Comparison of ENCODE assay signal across 13 cellular contexts in the genomic region with DNA sequence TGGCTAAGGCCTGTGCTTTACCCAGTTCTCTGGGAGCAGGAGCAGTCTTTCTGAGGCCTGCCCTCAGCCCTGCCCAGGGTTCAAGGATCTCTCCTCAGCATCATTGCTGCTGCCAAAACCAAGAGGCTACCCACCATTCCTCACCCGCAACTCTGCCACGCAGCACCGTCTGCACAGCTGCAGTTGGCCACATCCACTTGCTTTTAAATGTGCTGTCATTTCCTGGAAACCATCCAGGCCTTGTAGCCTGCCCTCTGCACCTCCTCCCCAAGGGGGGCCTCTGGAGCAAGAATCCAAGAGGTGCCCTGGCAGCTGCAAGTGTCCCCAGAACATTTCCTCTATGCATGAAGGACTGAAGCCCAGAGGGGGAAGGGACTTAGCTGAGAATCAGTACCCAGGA. TPM values are rescaled to one million over a fixed set of nuclear protein-coding genes. Genes with fewer than 3 reads are reported as not detected.
DNase-seq lines count a peak whose midpoint lies in the region; ATAC-seq and TF ChIP-seq lines count a peak whose summit lies in the region.
"Had no signal": no experiment of that assay in that cellular context is flagged by ENCODE, and none has a peak within 500 bp of the region (broad histone marks: within the 10 kb centered on the region; RNA-seq: fewer than 3 reads in every experiment).

No MANE protein-coding gene starts in this region.

- H3K27me3 ChIP-seq in SK-N-SH (ENCODE audit: insufficient read depth) (peaks cover 24% of the 10 kb centered on the region), RWPE2 (ENCODE audit: insufficient read depth, poor library complexity, severe bottlenecking) (peaks cover 23% of the 10 kb centered on the region), hepatocyte (peaks cover 43% of the 10 kb centered on the region)

- TF ChIP-seq RAD21 in SK-N-SH (IDR thresholded peaks at IDR 0.05; ENCODE audit: low read length): no peak

- no peak for TF ChIP-seq CTCF in SK-N-SH (IDR thresholded peaks at IDR 0.05)
- no peak for TF ChIP-seq CTCF in RWPE2 (IDR thresholded peaks at IDR 0.05; ENCODE audit: poor library complexity, severe bottlenecking)
- no peak for TF ChIP-seq CTCF in hepatocyte (IDR thresholded peaks at IDR 0.05; ENCODE audit: poor library complexity)

- ATAC-seq in SK-N-SH treated with all-trans-retinoic acid at 6 μM for 48 hours (peak; percentile 24; the same call in 1 of the 3 replicates), RWPE2 (ENCODE audit: low read depth) (no peak), HG02642 (IDR thresholded peaks at IDR 0.05; ENCODE audit: poor library complexity, unreplicated experiment) (no peak)
- ATAC-seq: effector memory CD8-positive, alpha-beta T cell; pancreas had no signal

- peaks cover 8% of the 10 kb centered on the region in 2 experiments; a peak in 1 of 4 replicates for H3K4me1 ChIP-seq in SK-N-SH (ENCODE audit: control insufficient read depth in 1 of 2, insufficient read depth in 2 of 2, low read depth in 1 of 2, low read length in 1 of 2)
- peaks cover 5% of the 10 kb centered on the region for H3K4me1 ChIP-seq in RWPE2 (ENCODE audit: insufficient read depth, poor library complexity, severe bottlenecking)
- no peaks in the 10 kb centered on the region for H3K4me1 ChIP-seq in hepatocyte (ENCODE audit: insufficient read depth)
- H3K4me1 ChIP-seq: pancreas had no signal

- POLR2A ChIA-PET in SK-N-SH (lab: Yijun Ruan, JAX): interaction anchor here (0.9 kb wide), 1 partner anchor 9 kb away, joined by 3 read pairs; no protein-coding TSS in a partner anchor

- no peaks in the 10 kb centered on the region for H3F3A ChIP-seq in SK-N-SH (replicated peaks; ENCODE audit: insufficient read depth)

- CTCF ChIA-PET in SK-N-SH (lab: Yijun Ruan, JAX): interaction anchor here (0.9 to 2.7 kb wide), 3 partner anchors 12 to 245 kb away, joined by 3 to 10 read pairs (median 3); no protein-coding TSS in a partner anchor

- 52% methylated on average over 3 of the region's 3 CpGs for WGBS in SK-N-SH (ENCODE audit: low lambda C conversion rate)
- WGBS in hepatocyte (ENCODE audit: low lambda C conversion rate, missing lambda C conversion rate): 47% methylated on average over 3 of the region's 3 CpGs

- no peak for DNase-seq in SK-N-SH
- DNase-seq in H4 (ENCODE audit: low spot score): peak; percentile 56
- peak; percentile 38 for DNase-seq in RWPE2 (ENCODE audit: low spot score)
- DNase-seq in kidney tubule cell (ENCODE audit: low spot score): peak; percentile 58
- no peak for DNase-seq in occipital lobe (lab: John Stamatoyannopoulos, UW)
- DNase-seq in hepatocyte (ENCODE audit: low spot score): no peak
- DNase-seq: effector memory CD8-positive, alpha-beta T cell; NCI-H1105; stimulated activated CD4-positive, alpha-beta T cell treated with anti-CD3 and anti-CD28 coated beads, Interleukin-12 subunit alpha, Interleukin-12 subunit beta, amount 100 ng/mL, for 4 hours had no signal

- H3K36me3 ChIP-seq in SK-N-SH (replicated peaks in 1 of 2; ENCODE audit: control insufficient read depth in 1 of 2, insufficient read depth in 2 of 2, low read length in 1 of 2) (no peaks in the 10 kb centered on the region), RWPE2 (ENCODE audit: low read depth) (no peaks in the 10 kb centered on the region), hepatocyte (replicated peaks; ENCODE audit: insufficient read depth, low read depth) (no peaks in the 10 kb centered on the region)
- H3K36me3 ChIP-seq: pancreas had no signal

- H3K4me3 ChIP-seq in SK-N-SH (ENCODE audit: low read depth in 2 of 2, low read length in 1 of 2) (no peak overlapping the region), RWPE2 (ENCODE audit: severe bottlenecking) (no peak overlapping the region), hepatocyte (no peak overlapping the region)
- H3K4me3 ChIP-seq: pancreas had no signal

- no peaks in the 10 kb centered on the region for H3K79me2 ChIP-seq in SK-N-SH (ENCODE audit: insufficient read depth)
- H3K79me2 ChIP-seq in hepatocyte: no peaks in the 10 kb centered on the region

- H3K27ac ChIP-seq in SK-N-SH (ENCODE audit: low read depth in 2 of 2, low read length in 1 of 2) (no peak overlapping the region), RWPE2 (ENCODE audit: poor library complexity, severe bottlenecking) (no peak overlapping the region), hepatocyte (no peak overlapping the region)
- H3K27ac ChIP-seq: pancreas had no signal

- no peak overlapping the region for H3K9ac ChIP-seq in SK-N-SH

- H4K20me1 ChIP-seq in SK-N-SH (ENCODE audit: insufficient read depth) (no peaks in the 10 kb centered on the region), hepatocyte (ENCODE audit: insufficient read depth, poor library complexity, severe bottlenecking) (no peaks in the 10 kb centered on the region)

- H3K9me3 ChIP-seq in SK-N-SH (no peaks in the 10 kb centered on the region), RWPE2 (ENCODE audit: severe bottlenecking) (no peaks in the 10 kb centered on the region), hepatocyte (ENCODE audit: low read depth) (no peaks in the 10 kb centered on the region)
- H3K9me3 ChIP-seq: pancreas had no signal

- H2AFZ ChIP-seq in SK-N-SH (ENCODE audit: low read depth): no peak overlapping the region
- H2AFZ ChIP-seq in hepatocyte: no peak overlapping the region

- H3K4me2 ChIP-seq in SK-N-SH (no peak overlapping the region; the same call in 1 of the 2 replicates), hepatocyte (no peak overlapping the region)

- H3K9me2 ChIP-seq in SK-N-SH (no peaks in the 10 kb centered on the region), hepatocyte (replicated peaks; ENCODE audit: insufficient read depth) (no peaks in the 10 kb centered on the region)

- no peak for TF ChIP-seq EP300 in SK-N-SH (IDR thresholded peaks at IDR 0.05; ENCODE audit: borderline replicate concordance in 1 of 2, low read depth in 1 of 2, low read length in 1 of 2)

TF ChIP-seq in SK-N-SH treated with all-trans-retinoic acid at 6 μM for 48 hours, 23 proteins besides CTCF, POLR2A, EP300 and RAD21:
- TF ChIP-seq RARB (CRISPR knock-in tag; IDR thresholded peaks at IDR 0.05): no peak
- TF ChIP-seq, protein P1, sequence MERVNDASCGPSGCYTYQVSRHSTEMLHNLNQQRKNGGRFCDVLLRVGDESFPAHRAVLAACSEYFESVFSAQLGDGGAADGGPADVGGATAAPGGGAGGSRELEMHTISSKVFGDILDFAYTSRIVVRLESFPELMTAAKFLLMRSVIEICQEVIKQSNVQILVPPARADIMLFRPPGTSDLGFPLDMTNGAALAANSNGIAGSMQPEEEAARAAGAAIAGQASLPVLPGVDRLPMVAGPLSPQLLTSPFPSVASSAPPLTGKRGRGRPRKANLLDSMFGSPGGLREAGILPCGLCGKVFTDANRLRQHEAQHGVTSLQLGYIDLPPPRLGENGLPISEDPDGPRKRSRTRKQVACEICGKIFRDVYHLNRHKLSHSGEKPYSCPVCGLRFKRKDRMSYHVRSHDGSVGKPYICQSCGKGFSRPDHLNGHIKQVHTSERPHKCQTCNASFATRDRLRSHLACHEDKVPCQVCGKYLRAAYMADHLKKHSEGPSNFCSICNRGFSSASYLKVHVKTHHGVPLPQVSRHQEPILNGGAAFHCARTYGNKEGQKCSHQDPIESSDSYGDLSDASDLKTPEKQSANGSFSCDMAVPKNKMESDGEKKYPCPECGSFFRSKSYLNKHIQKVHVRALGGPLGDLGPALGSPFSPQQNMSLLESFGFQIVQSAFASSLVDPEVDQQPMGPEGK (CRISPR knock-in tag; IDR thresholded peaks at IDR 0.05; ENCODE audit: borderline replicate concordance): no peak
- no peak for TF ChIP-seq PPARA (CRISPR knock-in tag; IDR thresholded peaks at IDR 0.05; ENCODE audit: borderline replicate concordance)
- TF ChIP-seq SNAI2 (CRISPR knock-in tag; IDR thresholded peaks at IDR 0.05): no peak
- TF ChIP-seq CSDC2 (CRISPR knock-in tag; IDR thresholded peaks at IDR 0.05): no peak

TF ChIP-seq in SK-N-SH, 30 proteins besides CTCF, POLR2A, EP300 and RAD21 (continues in another document):
- TF ChIP-seq POLR2AphosphoS5 (IDR thresholded peaks at IDR 0.05; ENCODE audit: low read depth, low read length): no peak
- TF ChIP-seq, protein P2, sequence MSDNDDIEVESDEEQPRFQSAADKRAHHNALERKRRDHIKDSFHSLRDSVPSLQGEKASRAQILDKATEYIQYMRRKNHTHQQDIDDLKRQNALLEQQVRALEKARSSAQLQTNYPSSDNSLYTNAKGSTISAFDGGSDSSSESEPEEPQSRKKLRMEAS (IDR thresholded peaks at IDR 0.05; ENCODE audit: low read depth): no peak
- no peak for TF ChIP-seq SMC3 (IDR thresholded peaks at IDR 0.05; ENCODE audit: low read depth, low read length)
- no peak for TF ChIP-seq MEF2A (IDR thresholded peaks at IDR 0.05; ENCODE audit: borderline replicate concordance, low read depth)
- no peak for TF ChIP-seq EZH2phosphoT487 (IDR thresholded peaks at IDR 0.05; ENCODE audit: borderline replicate concordance, low read depth)
- TF ChIP-seq TEAD4 (IDR thresholded peaks at IDR 0.05; ENCODE audit: borderline replicate concordance, insufficient read depth): no peak
- TF ChIP-seq GABPA (IDR thresholded peaks at IDR 0.05; ENCODE audit: low read depth): no peak
- TF ChIP-seq FOSL2 (IDR thresholded peaks at IDR 0.05; ENCODE audit: borderline replicate concordance, low read depth): no peak

RNA-seq across cellular contexts. Expression of gene EMX1, which starts 14.7 kb away (rescaled TPM):
- polyA plus RNA-seq in SK-N-SH (2012; rRNA removed): not detected in 2 replicates
- polyA plus RNA-seq in SK-N-SH (2012; cell fraction: cytosol; rRNA removed): not detected in 2 replicates
- not detected in 2 replicates for polyA plus RNA-seq in SK-N-SH (2012; cell fraction: nucleus; rRNA removed)
- total RNA-seq in H4 (2014; rRNA removed; shearing (Covaris generic)): not detected in 2 replicates
- total RNA-seq in occipital lobe: 21.1 TPM
- total RNA-seq in hepatocyte: 0.12 and 1.2 TPM in 2 replicates
- polyA plus RNA-seq in hepatocyte: 0.16 and 0.34 TPM in 2 replicates
- total RNA-seq: mesenteric fat pad had no signal

RNA-seq across cellular contexts. Expression of gene SPR, which starts 44.8 kb away (rescaled TPM):
- polyA plus RNA-seq in SK-N-SH (2012; rRNA removed): 25.7 and 27.5 TPM in 2 replicates
- polyA plus RNA-seq in SK-N-SH (2012; cell fraction: cytosol; rRNA removed): 27.8 and 30.1 TPM in 2 replicates
- polyA plus RNA-seq in SK-N-SH (2012; cell fraction: nucleus; rRNA removed): 15.1 and 18.6 TPM in 2 replicates
- total RNA-seq in H4 (2014; rRNA removed; shearing (Covaris generic)): 47.6 and 52.5 TPM in 2 replicates
- 1.2 TPM for total RNA-seq in occipital lobe
- 44.8 and 48.3 TPM in 2 replicates for total RNA-seq in hepatocyte
- polyA plus RNA-seq in hepatocyte: 55.3 and 63.3 TPM in 2 replicates

Comparison
In these comparisons a context has a peak if more than half of its experiments do, and no peak if none do; other contexts are left out.
1. DNase-seq: peak in H4 (single experiment), RWPE2 (single experiment) and kidney tubule cell (single experiment); none in SK-N-SH (single experiment), occipital lobe (single experiment) and hepatocyte (single experiment).
2. RNA of gene EMX1, which starts 14.7 kb away (total RNA-seq): 21.1 TPM in occipital lobe (single experiment); 0.12 to 1.2 TPM in hepatocyte and not detected in H4; every median in the first group is over 10 times any median in the second.
3. RNA of gene SPR, which starts 44.8 kb away (total RNA-seq): 47.6 to 52.5 TPM in H4 and 44.8 to 48.3 TPM in hepatocyte; 1.2 TPM in occipital lobe (single experiment); every median in the first group is over 10 times any median in the second.